Comparison of ENCODE assay signal across 17 cellular contexts in genomic region chr15:89822030-89822429, GRCh38. TPM values are rescaled to one million over a fixed set of nuclear protein-coding genes. Genes with fewer than 3 reads are reported as not detected.
DNase-seq lines count a peak whose midpoint lies in the region; ATAC-seq and TF ChIP-seq lines count a peak whose summit lies in the region.
"Had no signal": no experiment of that assay in that cellular context is flagged by ENCODE, and none has a peak within 500 bp of the region (broad histone marks: within the 10 kb centered on the region; RNA-seq: fewer than 3 reads in every experiment).

No MANE protein-coding gene starts in this region.

- no peak overlapping the region for H3K27ac Mint-ChIP-seq in stimulated activated naive CD8-positive, alpha-beta T cell treated with anti-CD3 and anti-CD28 coated beads, Interleukin-15, amount 100 ng/mL, for 72 hours
- H3K27ac Mint-ChIP-seq: brain; natural killer cell treated with Interleukin-12 subunit alpha and Interleukin-12 subunit beta and Interleukin-15 and Interleukin-18, amount 100 ng/mL, for 72 hours had no signal

- CTCF ChIA-PET in Panc1 (lab: Charles Lee): no interaction called here

- peak overlapping the region; percentile 91 for H3K27ac ChIP-seq in Panc1 (ENCODE audit: low read length)
- H3K27ac ChIP-seq in coronary artery: no peak overlapping the region
- H3K27ac ChIP-seq: WERI-Rb-1 had no signal

- no peak for DNase-seq in stimulated activated naive CD8-positive, alpha-beta T cell treated with anti-CD3 and anti-CD28 coated beads, Interleukin-15, Interleukin-2, amounts not matched to agents 100 U/mL and 50 U/mL, for 24 hours
- no peak for DNase-seq in stimulated activated naive CD8-positive, alpha-beta T cell treated with anti-CD3 and anti-CD28 coated beads, Interleukin-15, amount 100 ng/mL, for 72 hours
- no peak for DNase-seq in Panc1 (ENCODE audit: low read depth, low spot score)
- peak; percentile 28 for DNase-seq in fibroblast of mammary gland (ENCODE audit: low read depth)
- DNase-seq in HUDEP-2 (lab: John Stamatoyannopoulos, UW; ENCODE audit: unreplicated experiment in 76 of 76): no peak
- DNase-seq in coronary artery (ENCODE audit: low spot score): no peak
- DNase-seq in NCI-H187 (lab: John Stamatoyannopoulos, UW): no peak
- DNase-seq: effector CD8-positive, alpha-beta T cell; MM.1S; right cardiac atrium; stimulated activated CD4-positive, alpha-beta T cell treated with anti-CD3 and anti-CD28 coated beads, Interleukin-4, amount 100 ng/mL, for 24 hours; WERI-Rb-1 had no signal

- H3K4me1 Mint-ChIP-seq in stimulated activated naive CD8-positive, alpha-beta T cell treated with anti-CD3 and anti-CD28 coated beads, Interleukin-15, amount 100 ng/mL, for 72 hours: no peaks in the 10 kb centered on the region
- H3K4me1 Mint-ChIP-seq: brain had no signal

- H3K9me3 ChIP-seq in Panc1 (ENCODE audit: control insufficient read depth, insufficient read depth, low read depth, low read length): no peaks in the 10 kb centered on the region

- no peaks in the 10 kb centered on the region for H3K36me3 ChIP-seq in Panc1 (ENCODE audit: control insufficient read depth, insufficient read depth, low read length)
- H3K36me3 ChIP-seq: WERI-Rb-1 had no signal

- H3K4me1 ChIP-seq in Panc1 (ENCODE audit: control insufficient read depth, insufficient read depth, low read length): peaks cover 55% of the 10 kb centered on the region

- peak; percentile 38 for ATAC-seq in stimulated activated naive CD8-positive, alpha-beta T cell treated with anti-CD3 and anti-CD28 coated beads, Interleukin-15, Interleukin-2, amounts not matched to agents 100 U/mL and 50 U/mL, for 24 hours
- no peak for ATAC-seq in stimulated activated naive CD8-positive, alpha-beta T cell treated with anti-CD3 and anti-CD28 coated beads, Interleukin-15, amount 100 ng/mL, for 72 hours
- peak; percentile 17; the same call in 1 of the 2 replicates for ATAC-seq in Panc1
- no peak for ATAC-seq in GM21576 (IDR thresholded peaks at IDR 0.05; ENCODE audit: unreplicated experiment)
- ATAC-seq: natural killer cell treated with Interleukin-12 subunit alpha and Interleukin-12 subunit beta and Interleukin-15 and Interleukin-18, amount 100 ng/mL, for 72 hours had no signal

- no peak for TF ChIP-seq CTCF in Panc1 (IDR thresholded peaks at IDR 0.05)
- no peak for TF ChIP-seq CTCF in fibroblast of mammary gland (conservative IDR thresholded peaks at IDR 0.05; ENCODE audit: control insufficient read depth, insufficient read depth, low read depth, low read length)
- no peak for TF ChIP-seq CTCF in coronary artery (IDR thresholded peaks at IDR 0.05)

- H3K4me3 Mint-ChIP-seq in stimulated activated naive CD8-positive, alpha-beta T cell treated with anti-CD3 and anti-CD28 coated beads, Interleukin-15, amount 100 ng/mL, for 72 hours: no peak overlapping the region
- H3K4me3 Mint-ChIP-seq: brain; natural killer cell treated with Interleukin-12 subunit alpha and Interleukin-12 subunit beta and Interleukin-15 and Interleukin-18, amount 100 ng/mL, for 72 hours had no signal

- H3K4me3 ChIP-seq in Panc1 (ENCODE audit: low read depth in 2 of 2, low read length in 2 of 2): no peak overlapping the region
- H3K4me3 ChIP-seq in fibroblast of mammary gland (ENCODE audit: control insufficient read depth, low read depth, low read length): no peak overlapping the region
- no peak overlapping the region for H3K4me3 ChIP-seq in coronary artery

- peaks cover 36% of the 10 kb centered on the region for H3K27me3 Mint-ChIP-seq in stimulated activated naive CD8-positive, alpha-beta T cell treated with anti-CD3 and anti-CD28 coated beads, Interleukin-15, amount 100 ng/mL, for 72 hours

- POLR2A ChIA-PET in Panc1 (lab: Charles Lee): no interaction called here

- BruUV-seq in Panc1 (replicated peaks; lab: Mats Ljungman, UMichigan): no TSS peak

- in situ Hi-C loops in Panc1 (cut with HindIII; ENCODE audit: low pct_unique_long_range_greater_than_20kb, low sequenced_read_pairs): no loop called here

- H3K9me3 Mint-ChIP-seq in stimulated activated naive CD8-positive, alpha-beta T cell treated with anti-CD3 and anti-CD28 coated beads, Interleukin-15, amount 100 ng/mL, for 72 hours: no peaks in the 10 kb centered on the region
- H3K9me3 Mint-ChIP-seq: natural killer cell treated with Interleukin-12 subunit alpha and Interleukin-12 subunit beta and Interleukin-15 and Interleukin-18, amount 100 ng/mL, for 72 hours had no signal

- H3K27me3 ChIP-seq in Panc1 (ENCODE audit: control insufficient read depth, insufficient read depth, low read length): no peaks in the 10 kb centered on the region

- intact Hi-C loops in Panc1 (cut with micrococcal nuclease; ENCODE audit: unreplicated experiment): no loop called here

RNA-seq across cellular contexts. Expression of gene ANPEP, which starts 7.4 kb away (rescaled TPM):
- total RNA-seq in Panc1 (2021; ENCODE audit: unreplicated experiment): 183 TPM
- polyA plus RNA-seq in Panc1 (2012; ENCODE audit: insufficient read length): 194 TPM

RNA-seq across cellular contexts. Expression of gene MESP2, which starts 45.9 kb away (rescaled TPM):
- total RNA-seq in Panc1 (2021; ENCODE audit: unreplicated experiment): 1.1 TPM
- 2.0 TPM for polyA plus RNA-seq in Panc1 (2012; ENCODE audit: insufficient read length)
- total RNA-seq: liver; natural killer cell treated with Interleukin-12 subunit alpha and Interleukin-12 subunit beta and Interleukin-15 and Interleukin-18, amount 100 ng/mL, for 72 hours; urinary bladder had no signal

Comparison
In these comparisons a context has a peak if more than half of its experiments do, and no peak if none do; other contexts are left out.
1. ATAC-seq: peak in stimulated activated naive CD8-positive, alpha-beta T cell treated with anti-CD3 and anti-CD28 coated beads, Interleukin-15, Interleukin-2, amounts not matched to agents 100 U/mL and 50 U/mL, for 24 hours (single experiment) and Panc1 (single experiment); none in stimulated activated naive CD8-positive, alpha-beta T cell treated with anti-CD3 and anti-CD28 coated beads, Interleukin-15, amount 100 ng/mL, for 72 hours (single experiment) and GM21576 (single experiment).